1 cellular context compared by ENCODE assay signal in the genomic region with DNA sequence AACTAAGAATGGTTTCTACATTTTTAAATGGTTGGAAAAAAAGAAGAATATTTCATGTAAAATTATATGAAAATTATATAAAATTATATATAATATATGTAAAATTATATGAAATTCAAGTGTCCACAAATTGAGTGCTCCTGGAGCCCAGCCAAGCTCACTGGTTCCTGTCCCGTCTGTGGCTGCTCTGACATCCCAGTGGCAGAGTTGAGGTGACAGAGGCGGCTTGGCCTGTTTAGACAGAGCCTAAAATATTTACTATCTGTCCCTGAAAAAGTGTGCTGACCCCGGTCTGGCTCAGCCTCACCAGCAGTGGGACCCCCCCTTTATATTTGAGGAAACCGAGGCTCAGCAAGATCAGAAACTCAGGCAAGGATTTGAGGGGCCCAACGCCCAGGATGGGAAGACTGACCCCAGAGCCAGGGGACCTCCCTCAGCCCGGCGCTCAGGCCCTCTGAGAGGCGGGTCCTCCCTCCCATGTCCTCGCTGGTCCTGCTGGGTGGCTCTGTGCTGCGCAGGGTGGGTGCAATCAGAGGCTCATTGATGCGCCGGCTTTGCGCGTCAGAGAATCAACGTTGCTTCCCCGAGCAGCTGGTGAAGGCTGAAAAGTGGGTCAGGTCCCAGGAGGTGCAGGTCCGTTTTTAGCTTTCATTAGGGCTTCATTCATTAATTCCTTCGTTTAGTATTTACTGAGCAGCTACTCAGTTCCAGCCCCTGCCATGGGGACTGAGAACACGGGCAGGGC.
TF ChIP-seq lines count a peak whose summit lies in the region.

No MANE protein-coding gene starts in this region.

TF ChIP-seq in K562, 482 proteins besides CTCF, POLR2A, EP300 and RAD21:
- no peak for TF ChIP-seq ELF4 (CRISPR knock-in tag; IDR thresholded peaks at IDR 0.05)
- TF ChIP-seq ZNF24 (IDR thresholded peaks at IDR 0.05): peak; percentile 70; the same call in 1 of the 2 replicates
TF ChIP-seq in K562: peak in this region for 1.
